ENCODE assay signal across 1 cellular context in the genomic region with DNA sequence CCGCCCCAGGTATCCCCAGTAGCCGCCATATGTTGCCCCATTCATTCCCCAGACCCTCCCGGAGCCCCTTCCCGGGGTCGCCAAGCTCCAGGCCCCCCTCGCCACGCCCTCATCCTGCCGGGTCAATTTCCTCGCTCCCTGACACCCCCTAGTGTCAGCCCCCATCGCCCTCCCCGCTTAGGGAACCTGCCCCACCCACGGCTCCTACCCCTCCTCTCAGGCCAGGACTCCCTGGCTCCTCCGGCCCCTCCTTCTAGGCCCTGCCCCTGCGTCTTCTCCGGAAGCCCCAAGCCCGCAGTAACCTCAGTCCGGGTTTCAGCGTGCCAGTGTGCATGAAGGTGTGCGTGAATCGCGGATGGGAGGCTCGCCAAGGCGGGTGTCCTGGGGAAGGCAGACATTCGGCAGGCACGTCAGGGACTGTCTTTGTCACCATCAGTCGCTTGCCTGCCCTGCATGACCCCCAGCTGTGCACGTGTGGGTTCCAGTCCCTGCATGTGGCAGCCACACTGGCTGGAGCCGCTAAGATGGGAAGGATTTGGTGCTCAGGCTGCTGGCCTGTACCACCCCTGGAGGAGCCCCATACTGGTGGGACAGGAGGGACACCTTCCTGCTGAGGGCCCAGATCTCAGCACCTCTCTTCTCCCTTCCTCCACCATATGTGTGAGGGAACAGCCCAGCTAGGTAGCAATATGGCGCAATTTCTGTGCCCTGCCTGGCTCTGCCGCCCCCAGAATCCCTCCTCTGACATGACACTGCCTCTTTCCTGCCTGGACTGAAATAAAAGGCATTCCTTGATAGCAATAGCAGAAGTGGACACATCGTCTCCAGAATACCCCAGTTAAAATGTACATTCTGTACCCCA.
TF ChIP-seq lines count a peak whose summit lies in the region.

No MANE protein-coding gene starts in this region.

TF ChIP-seq in HEK293, 187 proteins besides CTCF, POLR2A, EP300 and RAD21 (continued from another document):
- TF ChIP-seq, protein P1, sequence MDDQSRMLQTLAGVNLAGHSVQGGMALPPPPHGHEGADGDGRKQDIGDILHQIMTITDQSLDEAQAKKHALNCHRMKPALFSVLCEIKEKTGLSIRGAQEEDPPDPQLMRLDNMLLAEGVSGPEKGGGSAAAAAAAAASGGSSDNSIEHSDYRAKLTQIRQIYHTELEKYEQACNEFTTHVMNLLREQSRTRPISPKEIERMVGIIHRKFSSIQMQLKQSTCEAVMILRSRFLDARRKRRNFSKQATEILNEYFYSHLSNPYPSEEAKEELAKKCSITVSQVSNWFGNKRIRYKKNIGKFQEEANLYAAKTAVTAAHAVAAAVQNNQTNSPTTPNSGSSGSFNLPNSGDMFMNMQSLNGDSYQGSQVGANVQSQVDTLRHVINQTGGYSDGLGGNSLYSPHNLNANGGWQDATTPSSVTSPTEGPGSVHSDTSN (CRISPR knock-in tag; IDR thresholded peaks at IDR 0.05): no peak
- TF ChIP-seq ZNF529 (tag by site-specific recombination; IDR thresholded peaks at IDR 0.05; ENCODE audit: insufficient replicate concordance) (no peak), ZFP41 (tag by site-specific recombination; IDR thresholded peaks at IDR 0.05; ENCODE audit: borderline replicate concordance) (no peak)
